17 cellular contexts compared by ENCODE assay signal in genomic region chr4:80237992-80238391, GRCh38. TPM values are rescaled to one million over a fixed set of nuclear protein-coding genes. Genes with fewer than 3 reads are reported as not detected.
A peak's percentile ranks its signal among the peaks of the same experiment; 100 is the strongest.
DNase-seq lines count a peak whose midpoint lies in the region; TF ChIP-seq lines count a peak whose summit lies in the region.
"Had no signal": no experiment of that assay in that cellular context is flagged by ENCODE, and none has a peak within 500 bp of the region (broad histone marks: within the 10 kb centered on the region; RNA-seq: fewer than 3 reads in every experiment).

No MANE protein-coding gene starts in this region.

- H3K36me3 Mint-ChIP-seq in MCF 10A (ENCODE audit: insufficient read depth, unreplicated experiment) (peaks cover 4% of the 10 kb centered on the region), glutamatergic neuron (ENCODE audit: unreplicated experiment) (no peaks in the 10 kb centered on the region)
- H3K36me3 Mint-ChIP-seq: neural progenitor cell, type B pancreatic cell had no signal

- H3K27ac ChIP-seq in breast epithelium, result no peak overlapping the region
- H3K27ac ChIP-seq: 22Rv1, esophagus squamous epithelium, neural progenitor cell had no signal

- POLR2A ChIA-PET in MCF 10A (lab: Yijun Ruan, JAX), result interaction anchor here (1.4 to 2.0 kb wide), 2 partner anchors 29 to 69 kb away, joined by 4 to 7 read pairs; partner anchors contain the start of gene FGF5

- no TSS peak for BruUV-seq in MCF 10A (replicated peaks; lab: Mats Ljungman, UMichigan)

- CTCF ChIA-PET in MCF 10A (lab: Yijun Ruan, JAX), result no interaction called here

- DNase-seq in MCF 10A (ENCODE audit: unreplicated experiment) (peak; percentile 78), breast epithelium (ENCODE audit: low spot score in 2 of 2) (no peak), fibroblast of the conjunctiva (ENCODE audit: low read depth) (peak; percentile 63), glutamatergic neuron (no peak), DMS 273 treated with DMSO at 0.1 percent for 48 hours (lab: John Stamatoyannopoulos, UW) (no peak)
- DNase-seq in activated CD4-positive, CD25-positive, alpha-beta regulatory T cell treated with anti-CD3 and anti-CD28 coated beads, Interleukin-2, amount 50 U/mL, for 72 hours, result no peak
- no peak for DNase-seq in stimulated activated CD4-positive, alpha-beta T cell treated with anti-CD3 and anti-CD28 coated beads, Interleukin-4, amount 100 ng/mL, for 4 hours
- DNase-seq: activated CD4-positive, alpha-beta T cell treated with anti-CD3 and anti-CD28 coated beads, Interleukin-2, amount 50 U/mL, for 1 hour; esophagus squamous epithelium; left colon had no signal

- H3K27me3 Mint-ChIP-seq in MCF 10A (ENCODE audit: insufficient read depth, unreplicated experiment) (no peaks in the 10 kb centered on the region), glutamatergic neuron (ENCODE audit: unreplicated experiment) (peaks cover 3% of the 10 kb centered on the region)

- H3K9me3 Mint-ChIP-seq in MCF 10A (ENCODE audit: unreplicated experiment) (no peaks in the 10 kb centered on the region), glutamatergic neuron (ENCODE audit: unreplicated experiment) (no peaks in the 10 kb centered on the region)
- H3K9me3 Mint-ChIP-seq: activated T-helper 2 cell treated with anti-CD3 and anti-CD28 coated beads, Interferon-gamma antibody, Interleukin-2, Interleukin-4, amounts not matched to agents 10 μg/mL and 5 μg/mL and 100 μg/mL, durations not matched to agents 14 hours and 24 hours and 36 hours; central memory CD8-positive, alpha-beta T cell; neural progenitor cell; T-helper 1 cell treated with Interleukin-12 subunit alpha and Interleukin-12 subunit beta and Interleukin-4 antibody, amounts not matched to agents 30 μg/mL and 1 μg/mL, for 36 hours; type B pancreatic cell had no signal

- TF ChIP-seq CTCF in MCF 10A (IDR thresholded peaks at IDR 0.05; ENCODE audit: unreplicated experiment) (no peak), breast epithelium (IDR thresholded peaks at IDR 0.05) (no peak), WI38 (IDR thresholded peaks at IDR 0.05; ENCODE audit: low read depth, low read length) (no peak), glutamatergic neuron (IDR thresholded peaks at IDR 0.05; ENCODE audit: partially characterized antibody, unreplicated experiment) (no peak)

- no peaks in the 10 kb centered on the region for H3K9me3 ChIP-seq in breast epithelium
- H3K9me3 ChIP-seq: esophagus squamous epithelium had no signal

- H3K27me3 ChIP-seq in breast epithelium, result peaks cover 0 to 4% of the 10 kb centered on the region in 2 donors

- H3K4me3 Mint-ChIP-seq in MCF 10A (ENCODE audit: unreplicated experiment) (no peak overlapping the region), glutamatergic neuron (ENCODE audit: unreplicated experiment) (no peak overlapping the region)
- H3K4me3 Mint-ChIP-seq: central memory CD8-positive, alpha-beta T cell; neural progenitor cell; T-helper 1 cell treated with Interleukin-12 subunit alpha and Interleukin-12 subunit beta and Interleukin-4 antibody, amounts not matched to agents 30 μg/mL and 1 μg/mL, for 36 hours; type B pancreatic cell had no signal

- H3K4me1 ChIP-seq in breast epithelium, result no peaks in the 10 kb centered on the region
- H3K4me1 ChIP-seq: esophagus squamous epithelium, neural progenitor cell had no signal

- TF ChIP-seq POLR2A in breast epithelium (IDR thresholded peaks at IDR 0.05), result no peak

- H3K4me1 Mint-ChIP-seq in MCF 10A (ENCODE audit: insufficient read depth, unreplicated experiment), result peaks cover 8% of the 10 kb centered on the region
- no peaks in the 10 kb centered on the region for H3K4me1 Mint-ChIP-seq in glutamatergic neuron (ENCODE audit: low read depth, unreplicated experiment)
- H3K4me1 Mint-ChIP-seq: central memory CD8-positive, alpha-beta T cell; neural progenitor cell had no signal

- intact Hi-C loops in MCF 10A (cut with micrococcal nuclease) (no loop called here), breast epithelium (cut with DNase I; ENCODE audit: low total_unique reads) (no loop called here)

- no peak overlapping the region for H3K4me3 ChIP-seq in breast epithelium
- H3K4me3 ChIP-seq in WI38 (ENCODE audit: low read depth, low read length), result peak overlapping the region; percentile 42
- H3K4me3 ChIP-seq: esophagus squamous epithelium, neural progenitor cell had no signal

- no peaks in the 10 kb centered on the region for H3K36me3 ChIP-seq in breast epithelium
- H3K36me3 ChIP-seq: esophagus squamous epithelium, neural progenitor cell had no signal

- H3K27ac Mint-ChIP-seq in MCF 10A (ENCODE audit: low read depth, unreplicated experiment) (no peak overlapping the region), glutamatergic neuron (ENCODE audit: unreplicated experiment) (no peak overlapping the region)
- H3K27ac Mint-ChIP-seq: activated T-helper 2 cell treated with anti-CD3 and anti-CD28 coated beads, Interferon-gamma antibody, Interleukin-2, Interleukin-4, amounts not matched to agents 10 μg/mL and 5 μg/mL and 100 μg/mL, durations not matched to agents 14 hours and 24 hours and 36 hours; neural progenitor cell; T-helper 1 cell treated with Interleukin-12 subunit alpha and Interleukin-12 subunit beta and Interleukin-4 antibody, amounts not matched to agents 30 μg/mL and 1 μg/mL, for 36 hours; type B pancreatic cell had no signal

RNA-seq across cellular contexts. Expression of gene FGF5, which starts 28.5 kb away (rescaled TPM):
- not detected in 2 replicates for total RNA-seq in MCF 10A (2022)
- total RNA-seq in breast epithelium, result not detected
- total RNA-seq in glutamatergic neuron (ENCODE audit: unreplicated experiment), result not detected
- total RNA-seq: esophagus squamous epithelium had no signal

RNA-seq across cellular contexts. Expression of gene PRDM8, which starts 40.7 kb away (rescaled TPM):
- total RNA-seq in MCF 10A (2022) (4.8 and 4.9 TPM in 2 replicates), breast epithelium (1 to 10 TPM; 1.2 to 7.0 (median 5.9) TPM), glutamatergic neuron (ENCODE audit: unreplicated experiment) (16.6 TPM)

Comparison
In these comparisons a context has a peak if more than half of its experiments do, and no peak if none do; other contexts are left out.
1. DNase-seq: peak in MCF 10A (single experiment) and fibroblast of the conjunctiva (single experiment); none in breast epithelium (0 of 2), glutamatergic neuron (single experiment), activated CD4-positive, CD25-positive, alpha-beta regulatory T cell treated with anti-CD3 and anti-CD28 coated beads, Interleukin-2, amount 50 U/mL, for 72 hours (single experiment), stimulated activated CD4-positive, alpha-beta T cell treated with anti-CD3 and anti-CD28 coated beads, Interleukin-4, amount 100 ng/mL, for 4 hours (0 of 2) and DMS 273 treated with DMSO at 0.1 percent for 48 hours (single experiment).